Comparison of ENCODE assay signal across 17 cellular contexts in the genomic region with DNA sequence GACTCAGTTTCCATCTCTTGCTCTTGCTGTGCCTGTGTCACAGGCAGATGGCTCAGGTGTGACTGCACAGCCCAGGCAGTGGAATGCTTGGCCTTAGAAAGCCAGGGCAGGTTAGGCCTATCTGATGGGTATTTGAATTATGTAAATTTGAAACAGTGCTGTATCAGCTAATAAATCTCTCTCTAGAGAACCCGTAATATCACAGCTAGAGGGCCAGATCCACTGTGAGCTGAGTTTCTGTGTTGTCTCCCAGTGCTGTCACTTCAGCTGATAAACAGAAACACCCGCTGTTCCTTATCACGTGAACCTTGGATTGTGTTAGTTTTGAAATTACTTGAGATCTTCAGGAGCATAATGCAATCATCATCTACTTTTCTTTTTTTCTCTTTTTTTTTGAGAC.
"Had no signal": no experiment of that assay in that cellular context is flagged by ENCODE, and none has a peak within 500 bp of the region (broad histone marks: within the 10 kb centered on the region; RNA-seq: fewer than 3 reads in every experiment).

No MANE protein-coding gene starts in this region.

- H3K27ac ChIP-seq: coronary artery, esophagus muscularis mucosa, gastroesophageal sphincter, neutrophil, stomach had no signal

- H3K9me3 ChIP-seq: esophagus muscularis mucosa, gastroesophageal sphincter, neutrophil, stomach had no signal

- H3K4me3 ChIP-seq: coronary artery, esophagus muscularis mucosa, gastroesophageal sphincter, stomach had no signal

- H3K27me3 ChIP-seq: esophagus muscularis mucosa, gastroesophageal sphincter, neutrophil, stomach had no signal

- FAIRE-seq: keratinocyte, urothelium cell line had no signal

- DNase-seq: effector CD4-positive, alpha-beta T cell; glutamatergic neuron; immature natural killer cell; naive thymus-derived CD4-positive, alpha-beta T cell; nephron progenitor cell; stimulated activated CD4-positive, alpha-beta T cell treated with anti-CD3 and anti-CD28 coated beads, Interleukin-2, amount 100 ng/mL, for 24 hours; stimulated activated CD4-positive, alpha-beta T cell treated with anti-CD3 and anti-CD28 coated beads, Interleukin-4, amount 100 ng/mL, for 4 hours; stimulated activated naive CD4-positive, alpha-beta T cell; stomach; substantia nigra had no signal

- ATAC-seq: gastroesophageal sphincter; naive thymus-derived CD4-positive, alpha-beta T cell; sciatic nerve had no signal
